27 cellular contexts compared by ENCODE assay signal in the genomic region with DNA sequence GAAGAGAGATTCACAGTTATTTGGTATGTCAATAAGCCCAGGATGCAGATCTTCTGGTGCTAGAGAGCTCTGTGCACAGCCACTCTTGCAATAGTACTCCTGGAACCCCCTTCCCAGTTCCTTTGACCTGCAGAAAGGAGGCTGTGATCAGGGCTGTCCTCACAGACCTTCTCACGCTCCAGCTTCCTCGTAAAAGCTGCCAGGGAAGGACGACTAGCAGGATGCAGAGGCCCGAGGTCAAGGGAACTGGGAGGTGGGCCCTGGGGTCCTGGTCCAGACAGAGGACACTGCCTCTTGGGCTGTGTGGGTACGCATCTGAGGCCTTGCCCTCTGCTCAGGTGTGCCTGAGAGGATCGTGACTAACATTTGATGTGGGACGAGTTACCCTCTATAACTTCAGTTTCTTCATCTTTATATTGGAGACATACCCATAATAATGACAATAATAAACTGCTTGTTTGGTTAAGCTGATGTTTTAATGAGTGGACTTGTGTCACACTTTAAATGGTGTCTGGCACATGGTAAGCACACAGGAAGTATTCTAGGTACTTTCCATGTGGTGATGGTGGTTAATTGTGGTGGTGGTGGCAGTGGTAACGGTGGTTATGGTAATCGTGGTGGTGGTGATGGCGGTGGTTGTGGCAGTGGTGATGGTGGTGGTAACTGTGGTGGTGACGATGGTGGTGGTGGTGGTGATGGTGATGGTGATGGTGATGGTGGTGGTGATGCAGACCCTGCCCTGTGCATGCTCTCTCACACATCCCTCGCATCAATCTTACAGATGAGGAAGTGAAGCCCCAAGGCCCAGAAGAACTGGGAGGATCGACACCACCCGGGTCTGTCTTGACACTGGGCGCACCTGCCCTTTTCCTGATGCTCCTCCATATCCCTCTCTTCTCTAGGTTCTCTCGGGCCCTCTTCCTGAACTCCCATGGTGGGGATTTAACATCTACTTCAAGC.
DNase-seq lines count a peak whose midpoint lies in the region; ATAC-seq lines count a peak whose summit lies in the region.
"Had no signal": no experiment of that assay in that cellular context is flagged by ENCODE, and none has a peak within 500 bp of the region (broad histone marks: within the 10 kb centered on the region; RNA-seq: fewer than 3 reads in every experiment).

No MANE protein-coding gene starts in this region.

- no peaks in the 10 kb centered on the region for H3K36me3 Mint-ChIP-seq in activated naive CD4-positive, alpha-beta T cell treated with anti-CD3 and anti-CD28 coated beads for 36 hours (ENCODE audit: low read depth)
- no peaks in the 10 kb centered on the region for H3K36me3 Mint-ChIP-seq in T-helper 2 cell treated with Interferon-gamma antibody and Interleukin-4, amounts not matched to agents 5 μg/mL and 100 μg/mL, for 36 hours (ENCODE audit: low read depth)
- peaks cover 2% of the 10 kb centered on the region for H3K36me3 Mint-ChIP-seq in activated naive CD8-positive, alpha-beta T cell treated with anti-CD3 and anti-CD28 coated beads, Interleukin-2, amount 50 U/mL, for 24 hours (ENCODE audit: low read depth)
- no peaks in the 10 kb centered on the region for H3K36me3 Mint-ChIP-seq in stimulated activated naive B cell treated with anti-CD40 and anti-IgM and Interleukin-4, amounts not matched to agents 10 μg/mL and 1 μg/mL and 100 μg/mL, for 72 hours
- H3K36me3 Mint-ChIP-seq: CD8-positive, alpha-beta memory T cell; T-cell had no signal

- DNase-seq in activated naive CD4-positive, alpha-beta T cell treated with anti-CD3 and anti-CD28 coated beads for 36 hours, result no peak
- no peak for DNase-seq in activated naive CD4-positive, alpha-beta T cell (lab: John Stamatoyannopoulos, UW)
- no peak for DNase-seq in T-helper 2 cell treated with Interferon-gamma antibody and Interleukin-4, amounts not matched to agents 5 μg/mL and 100 μg/mL, for 36 hours (ENCODE audit: low spot score)
- DNase-seq in activated naive CD8-positive, alpha-beta T cell treated with anti-CD3 and anti-CD28 coated beads, Interleukin-2, amount 50 U/mL, for 24 hours, result no peak
- no peak for DNase-seq in stimulated activated naive B cell treated with anti-CD40 and anti-IgM and Interleukin-4, amounts not matched to agents 10 μg/mL and 1 μg/mL and 100 μg/mL, for 72 hours
- no peak for DNase-seq in Ammon's horn (ENCODE audit: low spot score)
- DNase-seq: ACHN; activated CD4-positive, alpha-beta T cell treated with anti-CD3 and anti-CD28 coated beads, Interleukin-2, amount 50 U/mL, for 4 hours; BE2C; CD8-positive, alpha-beta memory T cell; central memory CD4-positive, alpha-beta T cell; effector memory CD8-positive, alpha-beta T cell; hypothalamus; mammary epithelial cell; MM.1S; NCI-H1105 treated with DMSO at 0.1 percent for 48 hours; NCI-H1930; NCI-H524; nephron progenitor cell; NK-92 treated with Interleukin-12 subunit alpha and Interleukin-12 subunit beta, amount 100 ng/mL, for 24 hours; pancreas; PC-3; stimulated activated naive CD4-positive, alpha-beta T cell; T-cell; testis had no signal

- H3K27ac Mint-ChIP-seq in activated naive CD4-positive, alpha-beta T cell treated with anti-CD3 and anti-CD28 coated beads for 36 hours, result peak overlapping the region; percentile 69
- H3K27ac Mint-ChIP-seq in T-helper 2 cell treated with Interferon-gamma antibody and Interleukin-4, amounts not matched to agents 5 μg/mL and 100 μg/mL, for 36 hours, result peak overlapping the region; percentile 33
- H3K27ac Mint-ChIP-seq in activated naive CD8-positive, alpha-beta T cell treated with anti-CD3 and anti-CD28 coated beads, Interleukin-2, amount 50 U/mL, for 24 hours, result peak overlapping the region; percentile 84
- peak overlapping the region; percentile 52 for H3K27ac Mint-ChIP-seq in stimulated activated naive B cell treated with anti-CD40 and anti-IgM and Interleukin-4, amounts not matched to agents 10 μg/mL and 1 μg/mL and 100 μg/mL, for 72 hours
- H3K27ac Mint-ChIP-seq: activated T-helper 1 cell treated with anti-CD3 and anti-CD28 coated beads, Interleukin-12 subunit alpha, Interleukin-12 subunit beta, Interleukin-2, Interleukin-4 antibody, amounts not matched to agents 30 ng/mL and 10 ng/mL and 1 ng/mL, durations not matched to agents 14 hours and 24 hours and 36 hours; CD8-positive, alpha-beta memory T cell; effector memory CD8-positive, alpha-beta T cell; nephron progenitor cell; T-cell had no signal

- no peak for ATAC-seq in activated naive CD8-positive, alpha-beta T cell treated with anti-CD3 and anti-CD28 coated beads, Interleukin-2, amount 50 U/mL, for 24 hours
- ATAC-seq in stimulated activated naive B cell treated with anti-CD40 and anti-IgM and Interleukin-4, amounts not matched to agents 10 μg/mL and 1 μg/mL and 100 μg/mL, for 72 hours (replicated peaks), result peak; percentile 23 to 38
- ATAC-seq in GM18870 (IDR thresholded peaks at IDR 0.05; ENCODE audit: unreplicated experiment), result no peak
- ATAC-seq: effector memory CD8-positive, alpha-beta T cell; pancreas; PC-3; T-cell had no signal

- H3K4me1 Mint-ChIP-seq in activated naive CD4-positive, alpha-beta T cell treated with anti-CD3 and anti-CD28 coated beads for 36 hours (ENCODE audit: low read depth), result no peaks in the 10 kb centered on the region
- H3K4me1 Mint-ChIP-seq in T-helper 2 cell treated with Interferon-gamma antibody and Interleukin-4, amounts not matched to agents 5 μg/mL and 100 μg/mL, for 36 hours (ENCODE audit: low read depth), result no peaks in the 10 kb centered on the region
- H3K4me1 Mint-ChIP-seq in activated naive CD8-positive, alpha-beta T cell treated with anti-CD3 and anti-CD28 coated beads, Interleukin-2, amount 50 U/mL, for 24 hours, result no peaks in the 10 kb centered on the region
- H3K4me1 Mint-ChIP-seq in stimulated activated naive B cell treated with anti-CD40 and anti-IgM and Interleukin-4, amounts not matched to agents 10 μg/mL and 1 μg/mL and 100 μg/mL, for 72 hours, result peaks cover 5 to 7% of the 10 kb centered on the region in 2 donors
- H3K4me1 Mint-ChIP-seq: CD8-positive, alpha-beta memory T cell; nephron progenitor cell; T-cell had no signal

- H3K27me3 Mint-ChIP-seq in activated naive CD4-positive, alpha-beta T cell treated with anti-CD3 and anti-CD28 coated beads for 36 hours (ENCODE audit: low read depth), result no peaks in the 10 kb centered on the region
- H3K27me3 Mint-ChIP-seq in T-helper 2 cell treated with Interferon-gamma antibody and Interleukin-4, amounts not matched to agents 5 μg/mL and 100 μg/mL, for 36 hours (ENCODE audit: low read depth), result no peaks in the 10 kb centered on the region
- no peaks in the 10 kb centered on the region for H3K27me3 Mint-ChIP-seq in activated naive CD8-positive, alpha-beta T cell treated with anti-CD3 and anti-CD28 coated beads, Interleukin-2, amount 50 U/mL, for 24 hours
- H3K27me3 Mint-ChIP-seq in stimulated activated naive B cell treated with anti-CD40 and anti-IgM and Interleukin-4, amounts not matched to agents 10 μg/mL and 1 μg/mL and 100 μg/mL, for 72 hours, result no peaks in the 10 kb centered on the region
- H3K27me3 Mint-ChIP-seq: T-cell had no signal

- H3K4me3 Mint-ChIP-seq in activated naive CD4-positive, alpha-beta T cell treated with anti-CD3 and anti-CD28 coated beads for 36 hours, result no peak overlapping the region
- no peak overlapping the region for H3K4me3 Mint-ChIP-seq in T-helper 2 cell treated with Interferon-gamma antibody and Interleukin-4, amounts not matched to agents 5 μg/mL and 100 μg/mL, for 36 hours
- H3K4me3 Mint-ChIP-seq in activated naive CD8-positive, alpha-beta T cell treated with anti-CD3 and anti-CD28 coated beads, Interleukin-2, amount 50 U/mL, for 24 hours, result peak overlapping the region; percentile 48
- peak overlapping the region in 1 of 2 donors; percentile 11 for H3K4me3 Mint-ChIP-seq in stimulated activated naive B cell treated with anti-CD40 and anti-IgM and Interleukin-4, amounts not matched to agents 10 μg/mL and 1 μg/mL and 100 μg/mL, for 72 hours
- H3K4me3 Mint-ChIP-seq: activated T-helper 1 cell treated with anti-CD3 and anti-CD28 coated beads, Interleukin-12 subunit alpha, Interleukin-12 subunit beta, Interleukin-2, Interleukin-4 antibody, amounts not matched to agents 30 ng/mL and 10 ng/mL and 1 ng/mL, durations not matched to agents 14 hours and 24 hours and 36 hours; CD8-positive, alpha-beta memory T cell; effector memory CD8-positive, alpha-beta T cell; nephron progenitor cell; T-cell had no signal

- H3K9me3 Mint-ChIP-seq in activated naive CD4-positive, alpha-beta T cell treated with anti-CD3 and anti-CD28 coated beads for 36 hours, result no peaks in the 10 kb centered on the region
- H3K9me3 Mint-ChIP-seq in T-helper 2 cell treated with Interferon-gamma antibody and Interleukin-4, amounts not matched to agents 5 μg/mL and 100 μg/mL, for 36 hours, result no peaks in the 10 kb centered on the region
- H3K9me3 Mint-ChIP-seq in activated naive CD8-positive, alpha-beta T cell treated with anti-CD3 and anti-CD28 coated beads, Interleukin-2, amount 50 U/mL, for 24 hours, result peaks cover 3% of the 10 kb centered on the region
- H3K9me3 Mint-ChIP-seq in stimulated activated naive B cell treated with anti-CD40 and anti-IgM and Interleukin-4, amounts not matched to agents 10 μg/mL and 1 μg/mL and 100 μg/mL, for 72 hours, result peaks cover 5 to 8% of the 10 kb centered on the region in 2 donors
- H3K9me3 Mint-ChIP-seq: activated T-helper 1 cell treated with anti-CD3 and anti-CD28 coated beads, Interleukin-12 subunit alpha, Interleukin-12 subunit beta, Interleukin-2, Interleukin-4 antibody, amounts not matched to agents 30 ng/mL and 10 ng/mL and 1 ng/mL, durations not matched to agents 14 hours and 24 hours and 36 hours; nephron progenitor cell; T-cell had no signal

- CTCF ChIA-PET in activated naive CD4-positive, alpha-beta T cell treated with anti-CD3 and anti-CD28 coated beads for 36 hours (lab: Charles Lee), result interaction anchor here (2.0 kb wide), 1 partner anchor 143 kb away, joined by 5 read pairs; no protein-coding TSS in a partner anchor

- intact Hi-C loops in activated naive CD4-positive, alpha-beta T cell treated with anti-CD3 and anti-CD28 coated beads for 36 hours (cut with micrococcal nuclease), result no loop called here

Comparison
In these comparisons a context has a peak if more than half of its experiments do, and no peak if none do; other contexts are left out.
1. H3K27ac Mint-ChIP-seq: peak in every context shown above with its lines; median percentile 84 in activated naive CD8-positive, alpha-beta T cell treated with anti-CD3 and anti-CD28 coated beads, Interleukin-2, amount 50 U/mL, for 24 hours; 69 in activated naive CD4-positive, alpha-beta T cell treated with anti-CD3 and anti-CD28 coated beads for 36 hours; 52 in stimulated activated naive B cell treated with anti-CD40 and anti-IgM and Interleukin-4, amounts not matched to agents 10 μg/mL and 1 μg/mL and 100 μg/mL, for 72 hours; 33 in T-helper 2 cell treated with Interferon-gamma antibody and Interleukin-4, amounts not matched to agents 5 μg/mL and 100 μg/mL, for 36 hours.
2. ATAC-seq: peak in stimulated activated naive B cell treated with anti-CD40 and anti-IgM and Interleukin-4, amounts not matched to agents 10 μg/mL and 1 μg/mL and 100 μg/mL, for 72 hours (2 of 2); none in activated naive CD8-positive, alpha-beta T cell treated with anti-CD3 and anti-CD28 coated beads, Interleukin-2, amount 50 U/mL, for 24 hours (single experiment) and GM18870 (single experiment).